Comparison of ENCODE assay signal across 8 cellular contexts in genomic region chr17:32084016-32084469, GRCh38. TPM values are rescaled to one million over a fixed set of nuclear protein-coding genes. Genes with fewer than 3 reads are reported as not detected.
DNase-seq lines count a peak whose midpoint lies in the region; TF ChIP-seq lines count a peak whose summit lies in the region.
"Not testable (repeated sequence)": the region's sequence is repeated elsewhere in the genome, so short reads cannot be mapped to it uniquely, and the experiment has no call there.

No MANE protein-coding gene starts in this region.

- H3K4me1 Mint-ChIP-seq in activated naive CD4-positive, alpha-beta T cell treated with anti-CD3 and anti-CD28 coated beads for 36 hours (ENCODE audit: low read depth); endothelial cell (ENCODE audit: unreplicated experiment); neural crest cell: not testable (repeated sequence)

- H3K9me3 ChIP-seq in BLaER1 treated with 17β-estradiol and CSF1 and Interleukin-3, amounts not matched to agents 10 nM and 100 nM (replicated peaks in 1 of 11); iPS-15b (ENCODE audit: control insufficient read depth, insufficient read depth, low read length); stomach: not testable (repeated sequence)

- 0 to 5% (median 2%) methylated on average over 6 to 12 of the region's 24 CpGs; no CpG with 5 or more reads in 1 of the 5 donors for WGBS in stomach, 5 donors

- CTCF ChIA-PET in activated naive CD4-positive, alpha-beta T cell treated with anti-CD3 and anti-CD28 coated beads for 36 hours (lab: Charles Lee) = not testable (repeated sequence)

- TF ChIP-seq CTCF in HL-60 (IDR thresholded peaks at IDR 0.05; ENCODE audit: insufficient read depth, low read length); endothelial cell (IDR thresholded peaks at IDR 0.05; ENCODE audit: unreplicated experiment); neural crest cell (conservative IDR thresholded peaks at IDR 0.05); stomach (IDR thresholded peaks at IDR 0.05): not testable (repeated sequence)

- TF ChIP-seq EP300 in stomach (IDR thresholded peaks at IDR 0.05) = not testable (repeated sequence)

- H3K4me3 ChIP-seq in BLaER1 treated with 17β-estradiol and CSF1 and Interleukin-3, amounts not matched to agents 10 nM and 100 nM = peak overlapping the region; percentile 38 to 61 (median 46); a peak in 19 of 20 replicates
- H3K4me3 ChIP-seq in HL-60 (replicated peaks; ENCODE audit: insufficient read depth, low read length) = peak overlapping the region; percentile 38
- H3K4me3 ChIP-seq in iPS-15b (ENCODE audit: low read depth, low read length) = peak overlapping the region; percentile 54
- H3K4me3 ChIP-seq in stomach = peak overlapping the region; percentile 43 to 52 (median 50)

- H3K4me3 Mint-ChIP-seq in activated naive CD4-positive, alpha-beta T cell treated with anti-CD3 and anti-CD28 coated beads for 36 hours = peak overlapping the region; percentile 41
- not testable (repeated sequence) for H3K4me3 Mint-ChIP-seq in endothelial cell (ENCODE audit: unreplicated experiment); neural crest cell

- H3K36me3 Mint-ChIP-seq in activated naive CD4-positive, alpha-beta T cell treated with anti-CD3 and anti-CD28 coated beads for 36 hours (ENCODE audit: low read depth); endothelial cell (ENCODE audit: low read depth, unreplicated experiment); neural crest cell (ENCODE audit: low read depth): not testable (repeated sequence)

- H3K36me3 ChIP-seq in BLaER1 treated with 17β-estradiol and CSF1 and Interleukin-3, amounts not matched to agents 10 nM and 100 nM; iPS-15b (ENCODE audit: control insufficient read depth, insufficient read depth, low read length); stomach: not testable (repeated sequence)

- H3K27ac Mint-ChIP-seq in activated naive CD4-positive, alpha-beta T cell treated with anti-CD3 and anti-CD28 coated beads for 36 hours = peak overlapping the region; percentile 59
- not testable (repeated sequence) for H3K27ac Mint-ChIP-seq in endothelial cell (ENCODE audit: unreplicated experiment); neural crest cell (ENCODE audit: unreplicated experiment)

- not testable (repeated sequence) for H3K9me3 Mint-ChIP-seq in activated naive CD4-positive, alpha-beta T cell treated with anti-CD3 and anti-CD28 coated beads for 36 hours; endothelial cell (ENCODE audit: unreplicated experiment); neural crest cell

- intact Hi-C loops in activated naive CD4-positive, alpha-beta T cell treated with anti-CD3 and anti-CD28 coated beads for 36 hours (cut with micrococcal nuclease); stomach (cut with DNase I; ENCODE audit: low total_unique reads): not testable (repeated sequence)

- H3K4me1 ChIP-seq in BLaER1 treated with 17β-estradiol and CSF1 and Interleukin-3, amounts not matched to agents 10 nM and 100 nM = peaks cover 6 to 26% (median 22%) of the 10 kb centered on the region in 10 experiments; a peak in 18 of 20 replicates
- not testable (repeated sequence) for H3K4me1 ChIP-seq in iPS-15b (ENCODE audit: control insufficient read depth, insufficient read depth, low read length)
- H3K4me1 ChIP-seq in stomach = peaks cover 0 to 12% (median 6%) of the 10 kb centered on the region in 4 donors

- peak overlapping the region; percentile 60 to 78 (median 67); a peak in 18 of 22 replicates for H3K4me2 ChIP-seq in BLaER1 treated with 17β-estradiol and CSF1 and Interleukin-3, amounts not matched to agents 10 nM and 100 nM

- H3K27me3 ChIP-seq in BLaER1 treated with 17β-estradiol and CSF1 and Interleukin-3, amounts not matched to agents 10 nM and 100 nM; HL-60 (ENCODE audit: insufficient read depth, poor library complexity, severe bottlenecking); iPS-15b (ENCODE audit: control insufficient read depth, insufficient read depth, low read length); stomach: not testable (repeated sequence)

- DNase-seq in HL-60 (ENCODE audit: low read depth in 1 of 2, low spot score in 1 of 2) (peak in 1 of 2 experiments; percentile 75), NCI-H82 (lab: John Stamatoyannopoulos, UW) (peak; percentile 78), endothelial cell (ENCODE audit: low spot score) (peak; percentile 52), neural crest cell (ENCODE audit: low read depth, low spot score) (peak; percentile 26)
- DNase-seq in activated naive CD4-positive, alpha-beta T cell treated with anti-CD3 and anti-CD28 coated beads for 36 hours; stomach: not testable (repeated sequence)

- peak overlapping the region in 10 of 11 experiments; percentile 60 to 86 (median 81); a peak in 20 of 22 replicates for H3K27ac ChIP-seq in BLaER1 treated with 17β-estradiol and CSF1 and Interleukin-3, amounts not matched to agents 10 nM and 100 nM
- H3K27ac ChIP-seq in HL-60 (replicated peaks) (0 out of 2 replicates have a peak overlapping the region, but pooled peaks have one; percentile 16), stomach (peak overlapping the region in 3 of 5 donors; percentile 26 to 62 (median 46))

- H3K9ac ChIP-seq in BLaER1 treated with 17β-estradiol and CSF1 and Interleukin-3, amounts not matched to agents 10 nM and 100 nM = peak overlapping the region; percentile 53 to 77 (median 71); a peak in 21 of 22 replicates
- H3K9ac ChIP-seq in iPS-15b (ENCODE audit: low read depth, low read length) = not testable (repeated sequence)

- H3K27me3 Mint-ChIP-seq in activated naive CD4-positive, alpha-beta T cell treated with anti-CD3 and anti-CD28 coated beads for 36 hours (ENCODE audit: low read depth); endothelial cell (ENCODE audit: unreplicated experiment); neural crest cell (ENCODE audit: low read depth): not testable (repeated sequence)

- not testable (repeated sequence) for TF ChIP-seq POLR2A in stomach (IDR thresholded peaks at IDR 0.05)

- not testable (repeated sequence) for H4K20me1 ChIP-seq in BLaER1 treated with 17β-estradiol and CSF1 and Interleukin-3, amounts not matched to agents 10 nM and 100 nM

RNA-seq across cellular contexts. Expression of gene RHOT1, which starts 58.3 kb away (rescaled TPM):
- 10 to 100 TPM; 23.0 to 23.7 TPM for total RNA-seq in activated naive CD4-positive, alpha-beta T cell treated with anti-CD3 and anti-CD28 coated beads for 36 hours
- total RNA-seq in endothelial cell (ENCODE audit: unreplicated experiment) (21.4 TPM), neural crest cell (30.1 and 34.1 TPM in 2 replicates), stomach (100 to 1,000 TPM in 1 of 5 donors, 10 to 100 TPM in 3, 1 to 10 TPM in 1; 7.0 to 219 (median 80.0) TPM)
- 10 to 100 TPM; 28.0 to 41.5 (median 32.5) TPM for polyA plus RNA-seq in stomach

Comparison
In these comparisons a context has a peak if more than half of its experiments do, and no peak if none do; other contexts are left out.
1. H3K27ac ChIP-seq: peak in every context shown above with its lines; median percentile 81 in BLaER1 treated with 17β-estradiol and CSF1 and Interleukin-3, amounts not matched to agents 10 nM and 100 nM; 46 in stomach; 16 in HL-60.